35 cellular contexts compared by ENCODE assay signal in genomic region chr11:114617157-114618124, GRCh38. TPM values are rescaled to one million over a fixed set of nuclear protein-coding genes. Genes with fewer than 3 reads are reported as not detected.
"Had no signal": no experiment of that assay in that cellular context is flagged by ENCODE, and none has a peak within 500 bp of the region (broad histone marks: within the 10 kb centered on the region; RNA-seq: fewer than 3 reads in every experiment).

No MANE protein-coding gene starts in this region.

- ATAC-seq: activated CD4-positive, alpha-beta T cell treated with anti-CD3 and anti-CD28 coated beads for 36 hours; activated CD4-positive, CD25-positive, alpha-beta regulatory T cell treated with anti-CD3 and anti-CD28 coated beads, Interleukin-2, amount 50 U/mL, for 24 hours; activated CD8-positive, alpha-beta memory T cell treated with anti-CD3 and anti-CD28 coated beads, Interleukin-2, amount 10 ng/mL, durations not matched to agents 7 days and 5 days; activated naive CD8-positive, alpha-beta T cell treated with anti-CD3 and anti-CD28 coated beads, Interleukin-2, amount 50 U/mL, for 24 hours; PC-3; WTC11 had no signal

- H3K36me3 ChIP-seq: Peyer's patch, SJSA1 had no signal

- H3K27ac ChIP-seq: Peyer's patch, SJSA1 had no signal

- H3K27me3 ChIP-seq: Peyer's patch, SJSA1 had no signal

- H3K4me1 ChIP-seq: Peyer's patch, SJSA1 had no signal

- FAIRE-seq: bronchial epithelial cell, TTC549 had no signal

- H3K9me3 ChIP-seq: Peyer's patch, SJSA1, SK-N-SH had no signal

- DNase-seq: activated CD4-positive, alpha-beta memory T cell treated with anti-CD3 and anti-CD28 coated beads, Interleukin-2, amount 10 ng/mL, durations not matched to agents 7 days and 5 days; activated CD4-positive, alpha-beta T cell treated with anti-CD3 and anti-CD28 coated beads for 36 hours; activated CD8-positive, alpha-beta memory T cell treated with anti-CD3 and anti-CD28 coated beads for 24 hours; activated CD8-positive, alpha-beta memory T cell treated with anti-CD3 and anti-CD28 coated beads, Interleukin-2, amount 10 ng/mL, durations not matched to agents 7 days and 5 days; activated CD8-positive, alpha-beta memory T cell treated with anti-CD3 and anti-CD28 coated beads, Interleukin-2, amount 50 U/mL, for 48 hours; activated effector memory CD4-positive, alpha-beta T cell treated with Interleukin-2 at 50 U/mL for 16 hours; activated naive CD4-positive, alpha-beta T cell treated with anti-CD3 and anti-CD28 coated beads, Interleukin-2, amount 10 ng/mL, durations not matched to agents 7 days and 5 days; activated naive CD8-positive, alpha-beta T cell treated with anti-CD3 and anti-CD28 coated beads, Interleukin-2, amount 50 U/mL, for 24 hours; activated T-cell treated with anti-CD3 and anti-CD28 coated beads, Interleukin-2, amount 50 U/mL, for 48 hours; anterior cingulate cortex; caudate nucleus; cerebellar nuclear complex; NCI-H1092 treated with DMSO at 0.1 percent for 48 hours; NCI-H1417; NCI-H146; NCI-H187; NCI-H2029 treated with DMSO at 0.1 percent for 48 hours; NCI-H2107; NCI-H2171; NCI-H510A; NCI-H526; NCI-H748 treated with DMSO at 0.1 percent for 48 hours; NK-92 treated with Interleukin-12 subunit alpha and Interleukin-12 subunit beta, amount 100 ng/mL, for 24 hours; PC-3; Peyer's patch; RPMI8226; SHP77 treated with DMSO at 0.1 percent for 48 hours; SK-N-SH had no signal

- H3K4me3 ChIP-seq: Peyer's patch, SJSA1 had no signal

RNA-seq across cellular contexts. Expression of gene NXPE4, which starts 21.9 kb away (rescaled TPM):
- total RNA-seq: activated CD4-positive, alpha-beta memory T cell treated with anti-CD3 and anti-CD28 coated beads, Interleukin-2, amount 10 ng/mL, durations not matched to agents 7 days and 5 days; activated CD4-positive, alpha-beta T cell treated with anti-CD3 and anti-CD28 coated beads for 36 hours; activated CD8-positive, alpha-beta memory T cell treated with anti-CD3 and anti-CD28 coated beads, Interleukin-2, amount 10 ng/mL, durations not matched to agents 7 days and 5 days; bronchial epithelial cell; LHCN-M2; M059J; PC-3; SJSA1 had no signal
- polyA plus RNA-seq: SK-N-SH had no signal

RNA-seq across cellular contexts. Expression of gene NXPE1, which starts 57.8 kb away (rescaled TPM):
- total RNA-seq: activated CD4-positive, alpha-beta memory T cell treated with anti-CD3 and anti-CD28 coated beads, Interleukin-2, amount 10 ng/mL, durations not matched to agents 7 days and 5 days; activated CD4-positive, alpha-beta T cell treated with anti-CD3 and anti-CD28 coated beads for 36 hours; activated CD8-positive, alpha-beta memory T cell treated with anti-CD3 and anti-CD28 coated beads, Interleukin-2, amount 10 ng/mL, durations not matched to agents 7 days and 5 days; bronchial epithelial cell; LHCN-M2; M059J; PC-3; SJSA1; WTC11 had no signal
- polyA plus RNA-seq: SK-N-SH had no signal
